In genomic region chr15:55799287-55800212, GRCh38 we compare ENCODE assay signal across 9 cellular contexts. TPM values are rescaled to one million over a fixed set of nuclear protein-coding genes. Genes with fewer than 3 reads are reported as not detected.
DNase-seq lines count a peak whose midpoint lies in the region; ATAC-seq and TF ChIP-seq lines count a peak whose summit lies in the region.
"Had no signal": no experiment of that assay in that cellular context is flagged by ENCODE, and none has a peak within 500 bp of the region (broad histone marks: within the 10 kb centered on the region; RNA-seq: fewer than 3 reads in every experiment).

No MANE protein-coding gene starts in this region.

- no peak for ATAC-seq in GM18498 (IDR thresholded peaks at IDR 0.05; ENCODE audit: unreplicated experiment)

- no peak overlapping the region for H3K9ac ChIP-seq in neural progenitor cell

- H3K27ac ChIP-seq in neural progenitor cell: no peak overlapping the region

- H3K36me3 Mint-ChIP-seq in neural progenitor cell: peaks cover 12% of the 10 kb centered on the region
- H3K36me3 Mint-ChIP-seq: activated naive CD8-positive, alpha-beta T cell treated with anti-CD3 and anti-CD28 coated beads, Interleukin-2, amount 10 ng/mL, durations not matched to agents 7 days and 5 days had no signal

- H3F3A ChIP-seq in neural progenitor cell (ENCODE audit: low read depth): peaks cover 12% of the 10 kb centered on the region

- peaks cover 16% of the 10 kb centered on the region for H3K9me3 Mint-ChIP-seq in neural progenitor cell

- H3K4me1 ChIP-seq in neural progenitor cell: peaks cover 30% of the 10 kb centered on the region

- no peaks in the 10 kb centered on the region for H4K20me1 ChIP-seq in neural progenitor cell (ENCODE audit: low read depth)

- H3K4me2 ChIP-seq in neural progenitor cell: peak overlapping the region; percentile 33

- peak overlapping the region; percentile 98 for H3K27ac Mint-ChIP-seq in neural progenitor cell
- H3K27ac Mint-ChIP-seq: activated naive CD8-positive, alpha-beta T cell treated with anti-CD3 and anti-CD28 coated beads, Interleukin-2, amount 10 ng/mL, durations not matched to agents 7 days and 5 days had no signal

- H3K27me3 ChIP-seq in neural progenitor cell: no peaks in the 10 kb centered on the region

- H3K27me3 Mint-ChIP-seq in neural progenitor cell (ENCODE audit: insufficient read depth, low read depth): peaks cover 9% of the 10 kb centered on the region

- no peaks in the 10 kb centered on the region for H3K79me2 ChIP-seq in neural progenitor cell (ENCODE audit: low read depth)

- peak; percentile 93 for TF ChIP-seq CTCF in neural progenitor cell (IDR thresholded peaks at IDR 0.05)

- H3K4me1 Mint-ChIP-seq in neural progenitor cell: peaks cover 47% of the 10 kb centered on the region
- H3K4me1 Mint-ChIP-seq: activated naive CD8-positive, alpha-beta T cell treated with anti-CD3 and anti-CD28 coated beads, Interleukin-2, amount 10 ng/mL, durations not matched to agents 7 days and 5 days had no signal

- H3K4me3 ChIP-seq in neural progenitor cell: no peak overlapping the region

- no peaks in the 10 kb centered on the region for H3K36me3 ChIP-seq in neural progenitor cell

- DNase-seq in NCI-H2081 (lab: John Stamatoyannopoulos, UW) (peak; percentile 32 to 59), NCI-H2081 treated with DMSO at 0.1 percent for 48 hours (lab: John Stamatoyannopoulos, UW) (no peak), H4 (ENCODE audit: low spot score) (peak; percentile 69), NCI-H69 (lab: John Stamatoyannopoulos, UW) (peak; percentile 77), dermis blood vessel endothelial cell (peak; percentile 82), neural progenitor cell (ENCODE audit: low spot score) (peak; percentile 80)
- no peak for DNase-seq in central memory CD4-positive, alpha-beta T cell
- DNase-seq: activated naive CD8-positive, alpha-beta T cell treated with anti-CD3 and anti-CD28 coated beads, Interleukin-2, amount 10 ng/mL, durations not matched to agents 7 days and 5 days had no signal

- peak overlapping the region; percentile 100 for H2AFZ ChIP-seq in neural progenitor cell (replicated peaks)

- H3K9me3 ChIP-seq in neural progenitor cell (ENCODE audit: low read depth): peaks cover 4% of the 10 kb centered on the region

- peak overlapping the region; percentile 48 for H3K4me3 Mint-ChIP-seq in neural progenitor cell
- H3K4me3 Mint-ChIP-seq: activated naive CD8-positive, alpha-beta T cell treated with anti-CD3 and anti-CD28 coated beads, Interleukin-2, amount 10 ng/mL, durations not matched to agents 7 days and 5 days had no signal

RNA-seq across cellular contexts. Expression of gene PRTG, which starts 56.6 kb away (rescaled TPM):
- 1.3 and 2.1 TPM in 2 replicates for total RNA-seq in H4 (2014; rRNA removed; shearing (Covaris generic))
- total RNA-seq in dermis blood vessel endothelial cell: 2.6 and 7.5 TPM in 2 replicates
- total RNA-seq in neural progenitor cell (ENCODE audit: low replicate concordance): 508 and 574 TPM in 2 replicates
- total RNA-seq: activated naive CD8-positive, alpha-beta T cell treated with anti-CD3 and anti-CD28 coated beads, Interleukin-2, amount 10 ng/mL, durations not matched to agents 7 days and 5 days had no signal

Comparison
In these comparisons a context has a peak if more than half of its experiments do, and no peak if none do; other contexts are left out.
1. DNase-seq: peak in NCI-H2081 (2 of 2), H4 (single experiment), NCI-H69 (single experiment), dermis blood vessel endothelial cell (single experiment) and neural progenitor cell (single experiment); none in NCI-H2081 treated with DMSO at 0.1 percent for 48 hours (single experiment) and central memory CD4-positive, alpha-beta T cell (single experiment).
2. RNA of gene PRTG, which starts 56.6 kb away (total RNA-seq): 508 to 574 TPM in neural progenitor cell; 2.6 to 7.5 TPM in dermis blood vessel endothelial cell and 1.3 to 2.1 TPM in H4; every median in the first group is over 10 times any median in the second.